Comparison of ENCODE assay signal across 16 cellular contexts in the genomic region with DNA sequence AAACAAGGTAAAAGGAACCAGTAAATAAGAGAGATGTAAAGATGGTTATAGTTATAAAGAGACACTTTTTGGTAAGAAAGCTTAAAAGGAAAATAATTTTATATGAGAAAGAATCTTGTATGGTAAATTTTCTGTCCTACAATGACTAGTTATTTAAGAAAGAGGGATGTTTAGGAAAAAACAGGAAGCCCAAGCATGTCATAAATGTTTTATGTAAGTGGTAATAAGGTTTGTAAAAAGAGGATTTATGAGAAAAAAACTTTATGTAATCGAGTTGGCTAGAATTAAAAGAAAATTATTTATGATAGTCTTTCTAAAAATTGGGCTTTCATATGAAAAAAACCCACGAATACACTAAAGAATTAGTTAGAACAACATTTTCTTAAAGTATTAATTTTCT. TPM values are rescaled to one million over a fixed set of nuclear protein-coding genes. Genes with fewer than 3 reads are reported as not detected.
DNase-seq lines count a peak whose midpoint lies in the region; ATAC-seq and TF ChIP-seq lines count a peak whose summit lies in the region.
"Had no signal": no experiment of that assay in that cellular context is flagged by ENCODE, and none has a peak within 500 bp of the region (broad histone marks: within the 10 kb centered on the region; RNA-seq: fewer than 3 reads in every experiment).

No MANE protein-coding gene starts in this region.

- H3K79me1 ChIP-seq in mesendoderm (ENCODE audit: low read length) = no peaks in the 10 kb centered on the region

- 100% methylated on average over 1 of the region's 2 CpGs for WGBS in mesendoderm (ENCODE audit: extremely low coverage, insufficient coverage, low lambda C conversion rate)
- 64% methylated on average over 2 of the region's 2 CpGs for WGBS in prostate gland

- H3K9me3 ChIP-seq in prostate gland (no peaks in the 10 kb centered on the region), PC-9 (ENCODE audit: insufficient read depth, low read depth) (peaks cover 19% of the 10 kb centered on the region; the same call in 1 of the 2 replicates)

- H3K27me3 ChIP-seq in mesendoderm (ENCODE audit: insufficient read depth, low read length, poor library complexity) = no peaks in the 10 kb centered on the region
- H3K27me3 ChIP-seq in prostate gland (replicated peaks; ENCODE audit: insufficient read depth) = no peaks in the 10 kb centered on the region
- no peaks in the 10 kb centered on the region for H3K27me3 ChIP-seq in PC-9 (ENCODE audit: insufficient read depth, low read depth)
- H3K27me3 ChIP-seq: BLaER1 treated with 17β-estradiol and CSF1 and Interleukin-3, amounts not matched to agents 10 nM and 100 nM had no signal

- POLR2A ChIA-PET in PC-9 (lab: Charles Lee; ENCODE audit: unreplicated experiment) = no interaction called here

- H3K4me3 ChIP-seq in mesendoderm (ENCODE audit: low read length) = no peak overlapping the region
- no peak overlapping the region for H3K4me3 ChIP-seq in prostate gland
- no peak overlapping the region for H3K4me3 ChIP-seq in PC-9
- H3K4me3 ChIP-seq: BLaER1 treated with 17β-estradiol and CSF1 and Interleukin-3, amounts not matched to agents 10 nM and 100 nM had no signal

- TF ChIP-seq CTCF in prostate gland (IDR thresholded peaks at IDR 0.05) (no peak), PC-9 (conservative IDR thresholded peaks at IDR 0.05) (no peak)

- H3K4ac ChIP-seq in mesendoderm (ENCODE audit: low read depth, low read length) = no peak overlapping the region

- H3F3A ChIP-seq in PC-9 (ENCODE audit: insufficient read depth, low read depth) = no peaks in the 10 kb centered on the region

- H3K18ac ChIP-seq in mesendoderm (ENCODE audit: low read length) = no peak overlapping the region

- in situ Hi-C loops in KBM-7 (cut with MboI; ENCODE audit: low pct_unique_long_range_greater_than_20kb, low sequenced_read_pairs) = no loop called here

- no peaks in the 10 kb centered on the region for H4K20me1 ChIP-seq in PC-9 (ENCODE audit: insufficient read depth)
- H4K20me1 ChIP-seq: BLaER1 treated with 17β-estradiol and CSF1 and Interleukin-3, amounts not matched to agents 10 nM and 100 nM had no signal

- H3K79me2 ChIP-seq in mesendoderm (ENCODE audit: control insufficient read depth, insufficient read depth, low read length) (no peaks in the 10 kb centered on the region), PC-9 (ENCODE audit: low read depth) (no peaks in the 10 kb centered on the region)

- BruUV-seq in PC-9 (replicated peaks; lab: Mats Ljungman, UMichigan) = no TSS peak

- H4K8ac ChIP-seq in mesendoderm (ENCODE audit: low read depth, low read length) = no peak overlapping the region

- no peak overlapping the region for H2BK15ac ChIP-seq in mesendoderm (replicated peaks; ENCODE audit: low read depth)

- ATAC-seq in HG03469 (IDR thresholded peaks at IDR 0.05; ENCODE audit: unreplicated experiment) = no peak

- TF ChIP-seq POLR2A in prostate gland (IDR thresholded peaks at IDR 0.05) = no peak

- CTCF ChIA-PET in PC-9 (lab: Charles Lee) = no interaction called here

- H3K27ac ChIP-seq in mesendoderm (ENCODE audit: low read depth, low read length) (no peak overlapping the region), prostate gland (no peak overlapping the region), PC-9 (no peak overlapping the region)
- H3K27ac ChIP-seq: BLaER1 treated with 17β-estradiol and CSF1 and Interleukin-3, amounts not matched to agents 10 nM and 100 nM; KMS-11 had no signal

- intact Hi-C loops in prostate gland (cut with DNase I) = no loop called here
- intact Hi-C loops in PC-9 (cut with micrococcal nuclease; ENCODE audit: unreplicated experiment) = no loop called here

- H3K9me2 ChIP-seq in PC-9 (ENCODE audit: insufficient read depth) = no peaks in the 10 kb centered on the region

- H3K4me2 ChIP-seq in mesendoderm (ENCODE audit: low read length) (no peak overlapping the region), PC-9 (no peak overlapping the region)
- H3K4me2 ChIP-seq: BLaER1 treated with 17β-estradiol and CSF1 and Interleukin-3, amounts not matched to agents 10 nM and 100 nM; KMS-11 had no signal

- H3K23ac ChIP-seq in mesendoderm (ENCODE audit: low read length) = no peak overlapping the region

- H2BK5ac ChIP-seq in mesendoderm (ENCODE audit: low read length) = no peak overlapping the region

- no peak overlapping the region for H2BK120ac ChIP-seq in mesendoderm (ENCODE audit: low read depth, low read length)

- no peak overlapping the region for H3K56ac ChIP-seq in mesendoderm (ENCODE audit: low read length)

- no peaks in the 10 kb centered on the region for H3K4me1 ChIP-seq in mesendoderm (ENCODE audit: control insufficient read depth, low read depth, low read length)
- no peaks in the 10 kb centered on the region for H3K4me1 ChIP-seq in prostate gland (replicated peaks)
- no peaks in the 10 kb centered on the region for H3K4me1 ChIP-seq in PC-9 (replicated peaks; ENCODE audit: insufficient read depth)

- DNase-seq in ELR (ENCODE audit: low read depth) (peak; percentile 5), KBM-7 (peak; percentile 5), RKO (ENCODE audit: low spot score) (peak; percentile 20), mesendoderm (peak; percentile 44), prostate gland (ENCODE audit: low spot score) (no peak), PC-9 (no peak)
- DNase-seq: AML-193; CD4-positive, CD25-positive, alpha-beta regulatory T cell; DMS79; HCEC 1CT; IMR-90 had no signal

- no peak overlapping the region for H4K5ac ChIP-seq in mesendoderm (ENCODE audit: low read length)

- H2AK5ac ChIP-seq in mesendoderm (ENCODE audit: low read length) = no peak overlapping the region

- H3K36me3 ChIP-seq in mesendoderm (ENCODE audit: control insufficient read depth, insufficient read depth, low read length) (no peaks in the 10 kb centered on the region), prostate gland (no peaks in the 10 kb centered on the region), PC-9 (ENCODE audit: low read depth) (no peaks in the 10 kb centered on the region)

- no peak overlapping the region for H3K9ac ChIP-seq in mesendoderm (ENCODE audit: low read length)
- H3K9ac ChIP-seq: BLaER1 treated with 17β-estradiol and CSF1 and Interleukin-3, amounts not matched to agents 10 nM and 100 nM; KMS-11 had no signal

- H2AFZ ChIP-seq in PC-9 = no peak overlapping the region

RNA-seq across cellular contexts. Expression of a gene that starts 34.2 kb away (rescaled TPM):
- polyA plus RNA-seq in mesendoderm (2013, experiment 1 of 2) = 32.4 TPM
- polyA plus RNA-seq in mesendoderm (2013, experiment 2 of 2) = 30.3 TPM
- total RNA-seq in prostate gland (10 to 100 TPM; 34.1 to 42.0 TPM), PC-9 (2021) (41.2 and 41.9 TPM in 2 replicates)

RNA-seq across cellular contexts. Expression of a gene that starts 40.1 kb away (rescaled TPM):
- polyA plus RNA-seq in mesendoderm (2013, experiment 1 of 2) = 0.25 TPM
- 0.25 TPM for polyA plus RNA-seq in mesendoderm (2013, experiment 2 of 2)
- total RNA-seq in prostate gland = not detected
- not detected in 2 replicates for total RNA-seq in PC-9 (2021)
- total RNA-seq: CD4-positive, CD25-positive, alpha-beta regulatory T cell; H4; HT-29; IMR-90 had no signal
- polyA plus RNA-seq: CD4-positive, CD25-positive, alpha-beta regulatory T cell; IMR-90 had no signal

Comparison
In these comparisons a context has a peak if more than half of its experiments do, and no peak if none do; other contexts are left out.
1. DNase-seq: peak in ELR (single experiment), KBM-7 (single experiment), RKO (single experiment) and mesendoderm (single experiment); none in prostate gland (single experiment) and PC-9 (0 of 2).